25 cellular contexts compared by ENCODE assay signal in genomic region chr15:33710746-33711145, GRCh38.
"Had no signal": no experiment of that assay in that cellular context is flagged by ENCODE, and none has a peak within 500 bp of the region (broad histone marks: within the 10 kb centered on the region; RNA-seq: fewer than 3 reads in every experiment).

No MANE protein-coding gene starts in this region.

- H3K36me3 ChIP-seq: neutrophil, ovary, right lobe of liver, thyroid gland, upper lobe of left lung, vagina had no signal

- H3K27me3 ChIP-seq: neutrophil, ovary, right lobe of liver, sigmoid colon, stomach, thyroid gland, tibial nerve, upper lobe of left lung, vagina had no signal

- H3K4me1 ChIP-seq: parathyroid adenoma, psoas muscle, right lobe of liver, sigmoid colon, stomach, thyroid gland, tibial nerve, upper lobe of left lung, vagina had no signal

- H2AFZ ChIP-seq: parathyroid adenoma had no signal

- DNase-seq: naive thymus-derived CD8-positive, alpha-beta T cell; nephron progenitor cell; nucleus accumbens; ovary; posterior cingulate gyrus; psoas muscle; right cardiac atrium; right lobe of liver; sigmoid colon; small intestine; stimulated activated CD4-positive, alpha-beta T cell treated with anti-CD3 and anti-CD28 coated beads, Interleukin-15, amount 100 ng/mL, for 24 hours; stimulated activated CD4-positive, alpha-beta T cell treated with anti-CD3 and anti-CD28 coated beads, Interleukin-2, amount 100 ng/mL, for 24 hours; stimulated activated CD4-positive, alpha-beta T cell treated with anti-CD3 and anti-CD28 coated beads, Interleukin-2, amount 100 ng/mL, for 48 hours; stimulated activated CD4-positive, alpha-beta T cell treated with anti-CD3 and anti-CD28 coated beads, Interleukin-4, amount 100 ng/mL, for 24 hours; stimulated activated naive B cell treated with anti-CD40 and anti-IgM and Interleukin-4, amounts not matched to agents 10 μg/mL and 1 μg/mL and 100 μg/mL, for 72 hours; stimulated activated naive CD4-positive, alpha-beta T cell treated with Interleukin-2 at 50 U/mL for 16 hours; stomach; thyroid gland; trophoblast cell; upper lobe of left lung had no signal

- H3K27ac ChIP-seq: neutrophil, ovary, parathyroid adenoma, psoas muscle, right lobe of liver, sigmoid colon, stomach, thoracic aorta, thyroid gland, tibial nerve, upper lobe of left lung, vagina had no signal

- H3K9ac ChIP-seq: parathyroid adenoma had no signal

- H3K9me3 ChIP-seq: neutrophil, ovary, psoas muscle, right lobe of liver, thyroid gland, vagina had no signal

- H3K4me3 ChIP-seq: ovary, psoas muscle, right lobe of liver, sigmoid colon, stomach, thoracic aorta, thyroid gland, tibial nerve, upper lobe of left lung, vagina had no signal

- H3K79me2 ChIP-seq: parathyroid adenoma had no signal
